Comparison of ENCODE assay signal across 15 cellular contexts in genomic region chr1:117641536-117641935, GRCh38. TPM values are rescaled to one million over a fixed set of nuclear protein-coding genes. Genes with fewer than 3 reads are reported as not detected.
DNase-seq lines count a peak whose midpoint lies in the region; ATAC-seq and TF ChIP-seq lines count a peak whose summit lies in the region.
"Had no signal": no experiment of that assay in that cellular context is flagged by ENCODE, and none has a peak within 500 bp of the region (broad histone marks: within the 10 kb centered on the region; RNA-seq: fewer than 3 reads in every experiment).

No MANE protein-coding gene starts in this region.

- no TSS peak for BruUV-seq in OCI-LY7 (replicated peaks; lab: Mats Ljungman, UMichigan)

- H4K20me1 ChIP-seq in OCI-LY7 (ENCODE audit: insufficient read depth, low read length): no peaks in the 10 kb centered on the region

- H3K36me3 ChIP-seq in OCI-LY7 (ENCODE audit: insufficient read depth, low read length): no peaks in the 10 kb centered on the region
- H3K36me3 ChIP-seq in upper lobe of right lung: no peaks in the 10 kb centered on the region
- H3K36me3 ChIP-seq: HAP-1 had no signal

- peaks cover 4% of the 10 kb centered on the region for H3K27me3 Mint-ChIP-seq in activated CD8-positive, alpha-beta memory T cell treated with anti-CD3 and anti-CD28 coated beads, Interleukin-2, amount 10 ng/mL, durations not matched to agents 7 days and 5 days
- H3K27me3 Mint-ChIP-seq: CD4-positive, alpha-beta memory T cell had no signal

- H3K4me1 Mint-ChIP-seq in activated CD8-positive, alpha-beta memory T cell treated with anti-CD3 and anti-CD28 coated beads, Interleukin-2, amount 10 ng/mL, durations not matched to agents 7 days and 5 days: peaks cover 24% of the 10 kb centered on the region

- no peaks in the 10 kb centered on the region for H3K9me2 ChIP-seq in OCI-LY7 (ENCODE audit: insufficient read depth, low read length)

- no peaks in the 10 kb centered on the region for H3K79me2 ChIP-seq in OCI-LY7 (ENCODE audit: insufficient read depth, low read depth, low read length)

- H2AFZ ChIP-seq in OCI-LY7 (ENCODE audit: low read length): peak overlapping the region; percentile 6; the same call in 1 of the 2 replicates

- H3K4me3 ChIP-seq in OCI-LY7 (ENCODE audit: low read depth, low read length, poor library complexity, severe bottlenecking): no peak overlapping the region
- H3K4me3 ChIP-seq in upper lobe of right lung: no peak overlapping the region
- H3K4me3 ChIP-seq: HAP-1 had no signal

- ATAC-seq in activated CD8-positive, alpha-beta memory T cell treated with anti-CD3 and anti-CD28 coated beads, Interleukin-2, amount 10 ng/mL, durations not matched to agents 7 days and 5 days: no peak
- ATAC-seq in left lobe of liver (no peak), HG02884 (IDR thresholded peaks at IDR 0.05; ENCODE audit: unreplicated experiment) (no peak), upper lobe of right lung (no peak), HG03342 (IDR thresholded peaks at IDR 0.05; ENCODE audit: unreplicated experiment) (no peak)

- POLR2A ChIA-PET in OCI-LY7 (lab: Charles Lee): interaction anchor here (1.2 to 29.0 kb wide), 5 partner anchors 9 to 33 kb away, joined by 3 to 760 read pairs (median 4); no protein-coding TSS in a partner anchor

- H3K4me1 ChIP-seq in OCI-LY7 (ENCODE audit: insufficient read depth, low read length, poor library complexity, severe bottlenecking) (peaks cover 85% of the 10 kb centered on the region), upper lobe of right lung (no peaks in the 10 kb centered on the region)
- H3K4me1 ChIP-seq: HAP-1 had no signal

- no peak overlapping the region for H3K4me2 ChIP-seq in OCI-LY7 (ENCODE audit: low read length)

- TF ChIP-seq CTCF in OCI-LY7 (conservative IDR thresholded peaks at IDR 0.05; ENCODE audit: low read length): no peak
- TF ChIP-seq CTCF in upper lobe of right lung (IDR thresholded peaks at IDR 0.05): no peak

- no peaks in the 10 kb centered on the region for H3K9me3 Mint-ChIP-seq in activated CD8-positive, alpha-beta memory T cell treated with anti-CD3 and anti-CD28 coated beads, Interleukin-2, amount 10 ng/mL, durations not matched to agents 7 days and 5 days (ENCODE audit: low read depth)
- H3K9me3 Mint-ChIP-seq: CD4-positive, alpha-beta memory T cell; HFFc6 had no signal

- no peaks in the 10 kb centered on the region for H3K9me3 ChIP-seq in OCI-LY7 (ENCODE audit: low read length)
- H3K9me3 ChIP-seq in upper lobe of right lung: no peaks in the 10 kb centered on the region
- H3K9me3 ChIP-seq: HAP-1 had no signal

- H3K36me3 Mint-ChIP-seq in activated CD8-positive, alpha-beta memory T cell treated with anti-CD3 and anti-CD28 coated beads, Interleukin-2, amount 10 ng/mL, durations not matched to agents 7 days and 5 days: peaks cover 5% of the 10 kb centered on the region
- H3K36me3 Mint-ChIP-seq: CD4-positive, alpha-beta memory T cell had no signal

- DNase-seq in activated CD8-positive, alpha-beta memory T cell treated with anti-CD3 and anti-CD28 coated beads, Interleukin-2, amount 50 U/mL, for 48 hours: peak; percentile 46
- no peak for DNase-seq in activated CD8-positive, alpha-beta memory T cell treated with anti-CD3 and anti-CD28 coated beads, Interleukin-2, amount 10 ng/mL, durations not matched to agents 7 days and 5 days
- no peak for DNase-seq in OCI-LY7 (ENCODE audit: low spot score)
- DNase-seq in left lobe of liver (ENCODE audit: low spot score): peak; percentile 8
- DNase-seq in upper lobe of right lung: no peak
- DNase-seq: C1 segment of cervical spinal cord; CD4-positive, alpha-beta memory T cell; COR-L47; DMS153; DND-41; GOT3; HFFc6 had no signal

- H3K27ac ChIP-seq in OCI-LY7 (ENCODE audit: low read depth, low read length, poor library complexity, severe bottlenecking): no peak overlapping the region
- H3K27ac ChIP-seq in upper lobe of right lung: no peak overlapping the region

- no peaks in the 10 kb centered on the region for H3K27me3 ChIP-seq in upper lobe of right lung

- no peak overlapping the region for H3K4me3 Mint-ChIP-seq in activated CD8-positive, alpha-beta memory T cell treated with anti-CD3 and anti-CD28 coated beads, Interleukin-2, amount 10 ng/mL, durations not matched to agents 7 days and 5 days
- H3K4me3 Mint-ChIP-seq: CD4-positive, alpha-beta memory T cell; HFFc6 had no signal

- H3K27ac Mint-ChIP-seq in activated CD8-positive, alpha-beta memory T cell treated with anti-CD3 and anti-CD28 coated beads, Interleukin-2, amount 10 ng/mL, durations not matched to agents 7 days and 5 days: no peak overlapping the region
- H3K27ac Mint-ChIP-seq: CD4-positive, alpha-beta memory T cell; HFFc6 had no signal

- intact Hi-C loops in OCI-LY7 (cut with micrococcal nuclease; ENCODE audit: unreplicated experiment) (no loop called here), upper lobe of right lung (cut with DNase I) (no loop called here)

- CTCF ChIA-PET in activated CD8-positive, alpha-beta memory T cell treated with anti-CD3 and anti-CD28 coated beads, Interleukin-2, amount 10 ng/mL, durations not matched to agents 7 days and 5 days (lab: Charles Lee): interaction anchor here (1.4 to 5.5 kb wide), 4 partner anchors 10 to 112 kb away, joined by 4 to 39 read pairs (median 6); no protein-coding TSS in a partner anchor
- CTCF ChIA-PET in OCI-LY7 (lab: Charles Lee; ENCODE audit: unreplicated experiment): interaction anchor here (0.6 to 1.9 kb wide), 6 partner anchors 8 to 106 kb away, joined by 3 to 6 read pairs (median 4); no protein-coding TSS in a partner anchor

RNA-seq across cellular contexts. Expression of gene TENT5C, which starts 35.7 kb away (rescaled TPM):
- total RNA-seq in activated CD8-positive, alpha-beta memory T cell treated with anti-CD3 and anti-CD28 coated beads, Interleukin-2, amount 10 ng/mL, durations not matched to agents 7 days and 5 days: 10 to 100 TPM; 41.6 to 50.3 TPM
- 11.6 and 13.3 TPM in 2 replicates for total RNA-seq in OCI-LY7 (2014; rRNA removed; shearing (Covaris generic))
- total RNA-seq in OCI-LY7 (2022) (26.5 and 31.1 TPM in 2 replicates), left lobe of liver (2.4 TPM), upper lobe of right lung (13.7 TPM)

Comparison
In these comparisons a context has a peak if more than half of its experiments do, and no peak if none do; other contexts are left out.
1. DNase-seq: peak in activated CD8-positive, alpha-beta memory T cell treated with anti-CD3 and anti-CD28 coated beads, Interleukin-2, amount 50 U/mL, for 48 hours (single experiment) and left lobe of liver (single experiment); none in activated CD8-positive, alpha-beta memory T cell treated with anti-CD3 and anti-CD28 coated beads, Interleukin-2, amount 10 ng/mL, durations not matched to agents 7 days and 5 days (single experiment), OCI-LY7 (single experiment) and upper lobe of right lung (single experiment).